ENCODE assay signal across 1 cellular context in the genomic region with DNA sequence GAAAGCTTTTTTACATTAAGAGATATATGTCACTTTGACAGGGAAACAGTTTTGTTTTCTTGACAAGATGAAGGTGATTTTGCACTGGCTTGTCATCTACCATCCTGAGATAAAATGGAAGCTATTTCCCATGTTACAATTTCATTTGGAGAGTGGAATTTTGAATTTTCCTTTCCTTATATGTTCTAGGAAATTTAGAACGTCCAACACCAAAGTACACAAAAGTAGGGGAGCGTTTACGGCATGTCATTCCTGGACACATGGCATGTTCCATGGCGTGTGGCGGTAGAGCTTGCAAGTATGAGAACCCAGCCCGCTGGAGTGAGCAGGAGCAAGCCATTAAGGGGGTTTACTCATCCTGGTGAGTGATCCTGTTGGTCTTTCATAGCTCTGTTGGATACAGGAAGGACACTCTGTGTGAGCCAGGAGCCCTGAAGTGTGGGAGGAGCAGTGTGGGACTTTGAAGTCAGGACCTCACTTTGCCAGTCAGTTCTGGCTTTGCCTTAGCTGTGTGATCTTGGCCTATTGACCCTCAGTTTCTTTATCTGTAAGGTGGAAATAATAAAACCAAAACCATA.
TF ChIP-seq lines count a peak whose summit lies in the region.

No MANE protein-coding gene starts in this region.

TF ChIP-seq in IMR-90, 13 proteins besides CTCF, POLR2A, EP300 and RAD21:
- TF ChIP-seq, protein P1, sequence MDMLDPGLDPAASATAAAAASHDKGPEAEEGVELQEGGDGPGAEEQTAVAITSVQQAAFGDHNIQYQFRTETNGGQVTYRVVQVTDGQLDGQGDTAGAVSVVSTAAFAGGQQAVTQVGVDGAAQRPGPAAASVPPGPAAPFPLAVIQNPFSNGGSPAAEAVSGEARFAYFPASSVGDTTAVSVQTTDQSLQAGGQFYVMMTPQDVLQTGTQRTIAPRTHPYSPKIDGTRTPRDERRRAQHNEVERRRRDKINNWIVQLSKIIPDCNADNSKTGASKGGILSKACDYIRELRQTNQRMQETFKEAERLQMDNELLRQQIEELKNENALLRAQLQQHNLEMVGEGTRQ (IDR thresholded peaks at IDR 0.05; ENCODE audit: low read depth, low read length), result no peak
- TF ChIP-seq MAFK (IDR thresholded peaks at IDR 0.05; ENCODE audit: low read depth, low read length) (no peak), RFX5 (IDR thresholded peaks at IDR 0.05; ENCODE audit: low read depth, low read length) (no peak), CEBPB (IDR thresholded peaks at IDR 0.05; ENCODE audit: low read depth, low read length) (no peak), MXI1 (IDR thresholded peaks at IDR 0.05; ENCODE audit: borderline replicate concordance, low read depth, low read length) (no peak), RCOR1 (IDR thresholded peaks at IDR 0.05; ENCODE audit: insufficient replicate concordance, low read length) (no peak), BHLHE40 (IDR thresholded peaks at IDR 0.05; ENCODE audit: low read depth, low read length) (no peak), CHD1 (IDR thresholded peaks at IDR 0.05; ENCODE audit: low read depth, low read length) (no peak), FOS (IDR thresholded peaks at IDR 0.05; ENCODE audit: low read depth, low read length) (no peak), SMC3 (IDR thresholded peaks at IDR 0.05; ENCODE audit: low read depth, low read length) (no peak)
- TF ChIP-seq, protein P2, sequence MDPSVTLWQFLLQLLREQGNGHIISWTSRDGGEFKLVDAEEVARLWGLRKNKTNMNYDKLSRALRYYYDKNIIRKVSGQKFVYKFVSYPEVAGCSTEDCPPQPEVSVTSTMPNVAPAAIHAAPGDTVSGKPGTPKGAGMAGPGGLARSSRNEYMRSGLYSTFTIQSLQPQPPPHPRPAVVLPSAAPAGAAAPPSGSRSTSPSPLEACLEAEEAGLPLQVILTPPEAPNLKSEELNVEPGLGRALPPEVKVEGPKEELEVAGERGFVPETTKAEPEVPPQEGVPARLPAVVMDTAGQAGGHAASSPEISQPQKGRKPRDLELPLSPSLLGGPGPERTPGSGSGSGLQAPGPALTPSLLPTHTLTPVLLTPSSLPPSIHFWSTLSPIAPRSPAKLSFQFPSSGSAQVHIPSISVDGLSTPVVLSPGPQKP (IDR thresholded peaks at IDR 0.05; ENCODE audit: borderline replicate concordance, low read depth, low read length), result no peak
